In the genomic region with DNA sequence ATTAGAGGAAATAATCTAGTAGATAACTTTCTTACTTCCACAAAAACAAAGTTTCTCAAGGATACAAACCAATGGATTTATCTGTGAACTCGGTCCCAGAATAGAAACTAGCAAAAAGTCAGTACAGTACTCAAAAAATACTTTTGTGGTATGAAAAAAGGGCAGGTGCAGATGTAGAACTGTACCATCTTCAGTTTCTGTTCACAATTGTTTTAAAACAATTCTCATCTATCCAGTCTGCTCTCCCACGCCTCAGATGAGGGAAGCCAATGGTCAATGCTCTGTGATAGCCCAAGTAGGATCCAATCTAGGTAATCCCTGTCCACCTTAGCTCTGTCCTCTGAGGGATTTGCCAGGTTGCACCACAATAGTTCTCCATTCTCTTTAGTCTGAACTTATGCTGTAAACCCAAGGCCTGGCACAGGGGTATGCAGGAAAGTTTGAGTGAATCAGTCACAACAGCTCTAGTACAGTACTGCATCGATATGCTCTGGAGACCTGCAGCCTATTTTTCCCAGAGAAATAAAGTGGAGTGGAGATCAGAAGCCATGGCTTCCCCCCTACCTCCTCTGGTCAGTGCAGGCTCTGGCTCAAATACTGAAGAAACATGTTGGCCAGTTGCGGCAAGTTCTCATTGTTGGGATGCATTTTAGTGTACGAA, we compare ENCODE assay signal across 8 cellular contexts. TPM values are rescaled to one million over a fixed set of nuclear protein-coding genes. Genes with fewer than 3 reads are reported as not detected.
DNase-seq lines count a peak whose midpoint lies in the region; ATAC-seq, FAIRE-seq and TF ChIP-seq lines count a peak whose summit lies in the region.

No MANE protein-coding gene starts in this region.

- peak overlapping the region; percentile 86 for H3K27ac Mint-ChIP-seq in astrocyte (ENCODE audit: unreplicated experiment)

- H3K9me3 ChIP-seq in astrocyte (ENCODE audit: insufficient read depth, low read depth, low read length) (no peaks in the 10 kb centered on the region), mesenchymal stem cell (ENCODE audit: control insufficient read depth, low read length) (no peaks in the 10 kb centered on the region)

- H3K18ac ChIP-seq in mesenchymal stem cell (ENCODE audit: low read depth in 1 of 2, low read length in 2 of 2): no peak overlapping the region

- H3K23ac ChIP-seq in mesenchymal stem cell (ENCODE audit: low read length in 2 of 2): no peak overlapping the region

- 68% methylated on average over 4 of the region's 5 CpGs for WGBS in mesenchymal stem cell

- H2BK12ac ChIP-seq in mesenchymal stem cell (ENCODE audit: low read length in 2 of 2): no peak overlapping the region

- no peak overlapping the region for H2BK5ac ChIP-seq in mesenchymal stem cell (ENCODE audit: low read depth, low read length, poor library complexity, severe bottlenecking)

- H2BK15ac ChIP-seq in mesenchymal stem cell (ENCODE audit: low read depth, poor library complexity, severe bottlenecking): no peak overlapping the region

- peak overlapping the region; percentile 93 for H3K9ac ChIP-seq in astrocyte (ENCODE audit: low read length)
- peak overlapping the region; percentile 97 for H3K9ac ChIP-seq in mesenchymal stem cell (ENCODE audit: low read length)

- H3K4me1 ChIP-seq in astrocyte (ENCODE audit: insufficient read depth, low read length) (peaks cover 7% of the 10 kb centered on the region), mesenchymal stem cell (ENCODE audit: control insufficient read depth, insufficient read depth, low read depth, low read length) (peaks cover 6% of the 10 kb centered on the region)

- H2AFZ ChIP-seq in astrocyte (ENCODE audit: low read depth, low read length): peak overlapping the region; percentile 92
- no peak overlapping the region for H2AFZ ChIP-seq in mesenchymal stem cell (ENCODE audit: low read depth, low read length)

- peaks cover 36% of the 10 kb centered on the region for H3K79me2 ChIP-seq in astrocyte (ENCODE audit: insufficient read depth, low read length)

- H3K4me2 ChIP-seq in astrocyte (ENCODE audit: low read length): peak overlapping the region; percentile 91
- peak overlapping the region; percentile 91 for H3K4me2 ChIP-seq in mesenchymal stem cell (ENCODE audit: low read length, poor library complexity, severe bottlenecking)

- DNase-seq in astrocyte (ENCODE audit: low read depth) (no peak), mesenchymal stem cell (no peak), HEK293T (ENCODE audit: extremely low spot score) (no peak), NCI-H187 (lab: John Stamatoyannopoulos, UW) (no peak)
- no peak for DNase-seq in activated CD4-positive, CD25-positive, alpha-beta regulatory T cell treated with anti-CD3 and anti-CD28 coated beads, Interleukin-2, amount 50 U/mL, for 72 hours

- no peak overlapping the region for H4K8ac ChIP-seq in mesenchymal stem cell (ENCODE audit: low read length)

- no peak for FAIRE-seq in astrocyte (lab: Jason Lieb, UNC)

- no peak overlapping the region for H4K91ac ChIP-seq in mesenchymal stem cell (ENCODE audit: low read length)

- H3K4me3 Mint-ChIP-seq in astrocyte (ENCODE audit: unreplicated experiment): peak overlapping the region; percentile 91

- H3K14ac ChIP-seq in mesenchymal stem cell (ENCODE audit: low read length in 2 of 2): peak overlapping the region in 1 of 2 experiments; percentile 26

- H3K27me3 ChIP-seq in astrocyte (ENCODE audit: insufficient read depth, low read length) (no peaks in the 10 kb centered on the region), mesenchymal stem cell (ENCODE audit: control insufficient read depth in 1 of 2, insufficient read depth in 1 of 2, low read length in 2 of 2) (no peaks in the 10 kb centered on the region)

- H3K9me3 Mint-ChIP-seq in astrocyte (ENCODE audit: unreplicated experiment): no peaks in the 10 kb centered on the region

- H3K27me3 Mint-ChIP-seq in astrocyte (ENCODE audit: low read depth, unreplicated experiment): no peaks in the 10 kb centered on the region

- H2AK5ac ChIP-seq in mesenchymal stem cell (ENCODE audit: low read length, severe bottlenecking): no peak overlapping the region

- H2BK120ac ChIP-seq in mesenchymal stem cell (ENCODE audit: low read depth, low read length): no peak overlapping the region

- POLR2A ChIA-PET in HEK293T (lab: Yijun Ruan, JAX): interaction anchor here (4.9 kb wide), 1 partner anchor 23 kb away, joined by 64 read pairs; the partner anchor contains the start of genes BTF3L4 and TXNDC12

- peaks cover 12% of the 10 kb centered on the region for H3K79me1 ChIP-seq in mesenchymal stem cell (replicated peaks; ENCODE audit: low read length, poor library complexity, severe bottlenecking)

- H3K36me3 ChIP-seq in astrocyte (ENCODE audit: insufficient read depth, low read length) (no peaks in the 10 kb centered on the region), mesenchymal stem cell (ENCODE audit: control insufficient read depth in 1 of 2, insufficient read depth in 2 of 2, low read depth in 1 of 2, low read length in 2 of 2) (peaks cover 0 to 39% of the 10 kb centered on the region in 2 experiments)

- H3K4ac ChIP-seq in mesenchymal stem cell (ENCODE audit: low read depth in 1 of 2, low read length in 2 of 2): no peak overlapping the region

- H3K4me3 ChIP-seq in astrocyte (ENCODE audit: insufficient read depth, low read depth, low read length): peak overlapping the region; percentile 82
- H3K4me3 ChIP-seq in mesenchymal stem cell (ENCODE audit: insufficient read depth in 1 of 2, low read depth in 1 of 2, low read length in 2 of 2): peak overlapping the region; percentile 91 to 97

- H3K27ac ChIP-seq in astrocyte (ENCODE audit: low read depth, low read length) (peak overlapping the region; percentile 91), mesenchymal stem cell (ENCODE audit: low read length, poor library complexity, severe bottlenecking) (peak overlapping the region; percentile 75)

- no peak for TF ChIP-seq CTCF in astrocyte (IDR thresholded peaks at IDR 0.05; ENCODE audit: insufficient read depth, low read depth, low read length)

- H4K20me1 ChIP-seq in astrocyte (ENCODE audit: insufficient read depth, low read length): peaks cover 23% of the 10 kb centered on the region

- CTCF ChIA-PET in HEK293T (lab: Yijun Ruan, JAX): no interaction called here

- peaks cover 3% of the 10 kb centered on the region for H3K36me3 Mint-ChIP-seq in astrocyte (ENCODE audit: low read depth, unreplicated experiment)

- H3K4me1 Mint-ChIP-seq in astrocyte (ENCODE audit: low read depth, unreplicated experiment): peaks cover 17% of the 10 kb centered on the region

- ATAC-seq in GM18520 (IDR thresholded peaks at IDR 0.05; ENCODE audit: unreplicated experiment): peak; percentile 14
- peak; percentile 36 for ATAC-seq in HG03280 (IDR thresholded peaks at IDR 0.05; ENCODE audit: unreplicated experiment)
- ATAC-seq in HG03342 (IDR thresholded peaks at IDR 0.05; ENCODE audit: unreplicated experiment): no peak

TF ChIP-seq in HEK293T, 16 proteins besides CTCF, POLR2A, EP300 and RAD21:
- no peak for TF ChIP-seq BHLHE40 (IDR thresholded peaks at IDR 0.05; ENCODE audit: borderline replicate concordance)
- no peak for TF ChIP-seq HDGF (IDR thresholded peaks at IDR 0.05; ENCODE audit: borderline replicate concordance)
- TF ChIP-seq TARDBP (IDR thresholded peaks at IDR 0.05): no peak
- TF ChIP-seq NFRKB (IDR thresholded peaks at IDR 0.05): no peak
- TF ChIP-seq FOXM1 (IDR thresholded peaks at IDR 0.05; ENCODE audit: borderline replicate concordance): no peak
- TF ChIP-seq ELF4 (IDR thresholded peaks at IDR 0.05): no peak
- TF ChIP-seq FOXA1 (IDR thresholded peaks at IDR 0.05): no peak
- TF ChIP-seq LEF1 (IDR thresholded peaks at IDR 0.05; ENCODE audit: borderline replicate concordance): no peak
- TF ChIP-seq ZNF384 (IDR thresholded peaks at IDR 0.05): no peak

RNA-seq across cellular contexts. Expression of gene KTI12, which starts 1.4 kb away (rescaled TPM):
- 8.6 and 9.5 TPM in 2 replicates for total RNA-seq in astrocyte
- polyA plus RNA-seq in mesenchymal stem cell (2013, experiment 1 of 2): 9.0 TPM
- 8.4 TPM for polyA plus RNA-seq in mesenchymal stem cell (2013, experiment 2 of 2)

RNA-seq across cellular contexts. Expression of gene TXNDC12, which starts 22.7 kb away (rescaled TPM):
- 66.8 and 73.0 TPM in 2 replicates for total RNA-seq in astrocyte
- polyA plus RNA-seq in mesenchymal stem cell (2013, experiment 1 of 2): 104 TPM
- polyA plus RNA-seq in mesenchymal stem cell (2013, experiment 2 of 2): 106 TPM

RNA-seq across cellular contexts. Expression of gene BTF3L4, which starts 23.8 kb away (rescaled TPM):
- 47.1 and 51.5 TPM in 2 replicates for total RNA-seq in astrocyte
- polyA plus RNA-seq in mesenchymal stem cell (2013, experiment 1 of 2): 58.2 TPM
- polyA plus RNA-seq in mesenchymal stem cell (2013, experiment 2 of 2): 57.8 TPM

RNA-seq across cellular contexts. Expression of gene RAB3B, which starts 41.8 kb away (rescaled TPM):
- total RNA-seq in astrocyte: 40.0 and 49.2 TPM in 2 replicates
- 5.2 TPM for polyA plus RNA-seq in mesenchymal stem cell (2013, experiment 1 of 2)
- polyA plus RNA-seq in mesenchymal stem cell (2013, experiment 2 of 2): 4.9 TPM
